ENCODE assay signal across 1 cellular context in the genomic region with DNA sequence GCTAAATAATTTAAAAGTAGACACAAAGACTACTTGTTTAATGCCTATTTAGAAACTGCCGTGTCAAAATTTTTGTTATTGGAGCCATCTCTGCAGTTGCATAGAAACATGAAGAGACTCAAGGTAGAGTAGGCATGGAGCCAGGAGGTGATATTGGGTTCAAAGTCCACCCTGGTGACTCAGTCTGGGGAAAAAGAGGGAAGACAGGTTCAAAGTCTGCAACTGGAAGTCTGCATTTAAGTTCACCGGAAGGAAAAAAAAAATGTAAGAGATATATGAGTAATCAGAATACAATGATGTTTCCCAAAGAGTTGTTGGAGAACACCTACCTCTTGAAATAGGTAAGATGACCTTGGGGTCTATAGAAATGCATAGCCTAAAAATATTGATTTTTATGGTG.
TF ChIP-seq lines count a peak whose summit lies in the region.

No MANE protein-coding gene starts in this region.

TF ChIP-seq in HepG2, 621 proteins besides CTCF, POLR2A, EP300 and RAD21 (continued from another document):
- no peak for TF ChIP-seq ZNF770 (CRISPR knock-in tag; IDR thresholded peaks at IDR 0.05)
